29 cellular contexts compared by ENCODE assay signal in the genomic region with DNA sequence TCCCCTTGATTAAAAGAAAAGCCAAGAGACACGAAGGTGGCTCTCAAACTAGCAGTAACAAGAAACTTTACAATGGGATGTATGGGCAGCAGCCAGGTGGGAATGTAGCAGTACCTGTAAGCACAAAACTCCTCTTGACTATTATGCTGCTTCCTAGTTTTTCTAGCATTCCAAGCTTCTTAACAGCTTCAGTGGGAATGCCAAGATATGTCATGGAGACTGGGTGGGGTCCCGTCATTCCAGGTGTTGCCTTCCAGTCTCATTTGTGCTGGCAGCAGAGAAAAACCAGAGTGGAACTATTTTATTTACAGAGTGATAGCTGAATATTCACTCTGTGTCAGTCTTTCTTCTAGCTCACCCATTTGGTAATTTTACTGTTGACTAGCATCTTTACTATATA.
"Had no signal": no experiment of that assay in that cellular context is flagged by ENCODE, and none has a peak within 500 bp of the region (broad histone marks: within the 10 kb centered on the region; RNA-seq: fewer than 3 reads in every experiment).

No MANE protein-coding gene starts in this region.

- H3K4me3 ChIP-seq: dorsolateral prefrontal cortex, gastrocnemius medialis, lower lobe of right lung, mucosa of descending colon, pancreas, right lobe of liver, suprapubic skin, upper lobe of left lung had no signal

- H3K36me3 Mint-ChIP-seq: mesothelial cell of epicardium; natural killer cell treated with Interleukin-12 subunit alpha and Interleukin-12 subunit beta and Interleukin-15 and Interleukin-18, amount 100 ng/mL, for 72 hours had no signal

- H3K9me3 Mint-ChIP-seq: memory B cell; mesothelial cell of epicardium; naive B cell; natural killer cell treated with Interleukin-12 subunit alpha and Interleukin-12 subunit beta and Interleukin-15 and Interleukin-18, amount 100 ng/mL, for 72 hours; neural crest cell; stimulated activated naive CD8-positive, alpha-beta T cell treated with anti-CD3 and anti-CD28 coated beads, Interleukin-15, amount 100 ng/mL, for 72 hours had no signal

- FAIRE-seq: colon, islet of Langerhans, pancreas, urothelium cell line had no signal

- H3K36me3 ChIP-seq: gastrocnemius medialis, lower lobe of right lung, neutrophil, pancreas, right lobe of liver, suprapubic skin, upper lobe of left lung had no signal

- H3K27me3 ChIP-seq: dorsolateral prefrontal cortex, gastrocnemius medialis, neutrophil, pancreas, right lobe of liver, suprapubic skin, upper lobe of left lung had no signal

- H3K4me1 Mint-ChIP-seq: memory B cell; naive B cell; neural crest cell; stimulated activated naive CD8-positive, alpha-beta T cell treated with anti-CD3 and anti-CD28 coated beads, Interleukin-15, amount 100 ng/mL, for 72 hours had no signal

- H3K4me3 Mint-ChIP-seq: memory B cell; mesothelial cell of epicardium; naive B cell; natural killer cell treated with Interleukin-12 subunit alpha and Interleukin-12 subunit beta and Interleukin-15 and Interleukin-18, amount 100 ng/mL, for 72 hours; neural crest cell; stimulated activated naive CD8-positive, alpha-beta T cell treated with anti-CD3 and anti-CD28 coated beads, Interleukin-15, amount 100 ng/mL, for 72 hours had no signal

- DNase-seq: dorsolateral prefrontal cortex; effector CD4-positive, alpha-beta T cell; foreskin fibroblast; gastrocnemius medialis; head of caudate nucleus; left ventricle myocardium superior; lower lobe of right lung; mucosa of descending colon; naive B cell; pancreas; right lobe of liver; small intestine; stimulated activated CD4-positive, alpha-beta T cell treated with anti-CD3 and anti-CD28 coated beads, Interleukin-1b, Interleukin-23, amount 100 ng/mL, for 48 hours; stimulated activated CD4-positive, alpha-beta T cell treated with anti-CD3 and anti-CD28 coated beads, Interleukin-4, amount 100 ng/mL, for 1 hour; stimulated activated CD8-positive, alpha-beta memory T cell treated with anti-CD3 and anti-CD28 coated beads, Interleukin-4, amount 100 ng/mL, for 48 hours; stimulated activated naive CD4-positive, alpha-beta T cell; stimulated activated naive CD8-positive, alpha-beta T cell treated with anti-CD3 and anti-CD28 coated beads, Interleukin-15, amount 100 ng/mL, for 72 hours; upper lobe of left lung had no signal

- H3K27me3 Mint-ChIP-seq: memory B cell; naive B cell; natural killer cell treated with Interleukin-12 subunit alpha and Interleukin-12 subunit beta and Interleukin-15 and Interleukin-18, amount 100 ng/mL, for 72 hours; stimulated activated naive CD8-positive, alpha-beta T cell treated with anti-CD3 and anti-CD28 coated beads, Interleukin-15, amount 100 ng/mL, for 72 hours had no signal

- H3K9me3 ChIP-seq: gastrocnemius medialis, lower lobe of right lung, mucosa of descending colon, neutrophil, pancreas, right lobe of liver, suprapubic skin, upper lobe of left lung had no signal

- H3K27ac ChIP-seq: dorsolateral prefrontal cortex, epithelial cell of prostate, gastrocnemius medialis, lower lobe of right lung, neutrophil, pancreas, right lobe of liver, suprapubic skin, upper lobe of left lung had no signal

- H3K27ac Mint-ChIP-seq: memory B cell; mesothelial cell of epicardium; natural killer cell treated with Interleukin-12 subunit alpha and Interleukin-12 subunit beta and Interleukin-15 and Interleukin-18, amount 100 ng/mL, for 72 hours had no signal

- H3K4me1 ChIP-seq: gastrocnemius medialis, lower lobe of right lung, right lobe of liver, upper lobe of left lung had no signal

- ATAC-seq: esophagus mucosa; gastrocnemius medialis; left ventricle myocardium superior; lower lobe of right lung; mucosa of descending colon; natural killer cell treated with Interleukin-12 subunit alpha and Interleukin-12 subunit beta and Interleukin-15 and Interleukin-18, amount 100 ng/mL, for 72 hours; pancreas; right lobe of liver; stimulated activated naive CD8-positive, alpha-beta T cell treated with anti-CD3 and anti-CD28 coated beads, Interleukin-15, amount 100 ng/mL, for 72 hours had no signal
